In genomic region chr1:19645544-19646252, GRCh38 we compare ENCODE assay signal across 8 cellular contexts. TPM values are rescaled to one million over a fixed set of nuclear protein-coding genes. Genes with fewer than 3 reads are reported as not detected.
DNase-seq lines count a peak whose midpoint lies in the region; ATAC-seq and TF ChIP-seq lines count a peak whose summit lies in the region.

No MANE protein-coding gene starts in this region.

- CTCF ChIA-PET in CD8-positive, alpha-beta memory T cell (lab: Charles Lee), result interaction anchor here (0.9 to 6.4 kb wide), 3 partner anchors 16 to 241 kb away, joined by 3 to 40 read pairs (median 4); no protein-coding TSS in a partner anchor
- CTCF ChIA-PET in T-cell (lab: Charles Lee), result interaction anchor here in 1 of 2 donors (1.2 kb wide), 1 partner anchor 27 kb away, joined by 3 read pairs; no protein-coding TSS in a partner anchor

- TF ChIP-seq EP300 in ovary (IDR thresholded peaks at IDR 0.05), result no peak

- H3K4me3 Mint-ChIP-seq in CD8-positive, alpha-beta memory T cell, result peak overlapping the region; percentile 56 to 82 (median 68)
- peak overlapping the region; percentile 85 to 97 (median 96) for H3K4me3 Mint-ChIP-seq in T-cell

- peaks cover 27% of the 10 kb centered on the region for H3K4me1 ChIP-seq in CD8-positive, alpha-beta memory T cell (ENCODE audit: insufficient read depth, low read length)
- H3K4me1 ChIP-seq in ovary (ENCODE audit: insufficient read depth), result peaks cover 31% of the 10 kb centered on the region

- no peaks in the 10 kb centered on the region for H3K9me3 ChIP-seq in CD8-positive, alpha-beta memory T cell (ENCODE audit: low read length)
- no peaks in the 10 kb centered on the region for H3K9me3 ChIP-seq in ovary

- H3K4me1 Mint-ChIP-seq in CD8-positive, alpha-beta memory T cell, result peaks cover 17 to 48% (median 22%) of the 10 kb centered on the region in 3 donors
- peaks cover 26 to 48% (median 27%) of the 10 kb centered on the region in 3 donors for H3K4me1 Mint-ChIP-seq in T-cell

- H3K9me3 Mint-ChIP-seq in CD8-positive, alpha-beta memory T cell, result no peaks in the 10 kb centered on the region
- no peaks in the 10 kb centered on the region for H3K9me3 Mint-ChIP-seq in T-cell

- DNase-seq in CD8-positive, alpha-beta memory T cell, result no peak
- no peak for DNase-seq in T-cell
- DNase-seq in fibroblast of mammary gland (ENCODE audit: low read depth), result peak; percentile 38
- peak in 4 of 5 donors; percentile 51 to 79 (median 70) for DNase-seq in ovary
- no peak for DNase-seq in kidney glomerular epithelial cell (lab: John Stamatoyannopoulos, UW)
- no peak for DNase-seq in central memory CD4-positive, alpha-beta T cell

- peaks cover 0 to 2% (median 0%) of the 10 kb centered on the region in 3 donors for H3K36me3 Mint-ChIP-seq in CD8-positive, alpha-beta memory T cell
- H3K36me3 Mint-ChIP-seq in T-cell, result no peaks in the 10 kb centered on the region

- WGBS in ovary, 3 donors, result 4 to 17% (median 6%) methylated on average over 24 of the region's 24 CpGs

- no peak for ATAC-seq in T-cell (replicated peaks in 1 of 4)
- no peak for ATAC-seq in HG02759 (IDR thresholded peaks at IDR 0.05; ENCODE audit: unreplicated experiment)
- ATAC-seq in HG02571 (IDR thresholded peaks at IDR 0.05; ENCODE audit: unreplicated experiment), result no peak

- peaks cover 6% of the 10 kb centered on the region for H3K27me3 ChIP-seq in CD8-positive, alpha-beta memory T cell (ENCODE audit: insufficient read depth, low read length, poor library complexity, severe bottlenecking)
- H3K27me3 ChIP-seq in ovary, result no peaks in the 10 kb centered on the region

- peaks cover 19 to 23% of the 10 kb centered on the region in 2 donors for H3K27me3 Mint-ChIP-seq in CD8-positive, alpha-beta memory T cell
- H3K27me3 Mint-ChIP-seq in T-cell, result peaks cover 12 to 13% of the 10 kb centered on the region in 2 donors

- TF ChIP-seq POLR2A in ovary (IDR thresholded peaks at IDR 0.05), result no peak

- POLR2A ChIA-PET in CD8-positive, alpha-beta memory T cell (lab: Charles Lee), result interaction anchor here (2.0 kb wide), 1 partner anchor 48 kb away, joined by 22 read pairs; a partner anchor contains a TSS
- POLR2A ChIA-PET in T-cell (lab: Charles Lee), result no interaction called here

- H3K4me3 ChIP-seq in CD8-positive, alpha-beta memory T cell (ENCODE audit: low read length), result no peak overlapping the region
- H3K4me3 ChIP-seq in fibroblast of mammary gland (ENCODE audit: control insufficient read depth, low read depth, low read length) (peak overlapping the region; percentile 84), ovary (peak overlapping the region; percentile 65)

- TF ChIP-seq CTCF in fibroblast of mammary gland (conservative IDR thresholded peaks at IDR 0.05; ENCODE audit: control insufficient read depth, insufficient read depth, low read depth, low read length) (no peak), ovary (IDR thresholded peaks at IDR 0.05) (no peak)

- no peaks in the 10 kb centered on the region for H3K36me3 ChIP-seq in CD8-positive, alpha-beta memory T cell (ENCODE audit: insufficient read depth, low read length)
- no peaks in the 10 kb centered on the region for H3K36me3 ChIP-seq in ovary

- H3K27ac Mint-ChIP-seq in CD8-positive, alpha-beta memory T cell, result peak overlapping the region in 5 of 8 donors; percentile 32 to 91 (median 70)
- peak overlapping the region; percentile 15 to 44 for H3K27ac Mint-ChIP-seq in T-cell

- intact Hi-C loops in ovary (cut with DNase I), result loop anchor here (2.0 to 10.0 kb wide), 7 partner anchors 81 to 255 kb away; partner anchors contain the start of gene CAPZB (in 2 of the 4)

- no peak overlapping the region for H3K27ac ChIP-seq in CD8-positive, alpha-beta memory T cell (ENCODE audit: low read depth, low read length)
- H3K27ac ChIP-seq in ovary, result peak overlapping the region; percentile 96 to 98

RNA-seq across cellular contexts. Expression of gene NBL1, which starts 1.6 kb away (rescaled TPM):
- 10 to 100 TPM; 35.6 to 36.3 TPM for total RNA-seq in CD8-positive, alpha-beta memory T cell
- polyA plus RNA-seq in CD8-positive, alpha-beta memory T cell, result 8.1 TPM
- total RNA-seq in T-cell, result 10 to 100 TPM; 11.4 to 38.1 (median 13.7) TPM
- 100 to 1,000 TPM; 217 to 852 (median 530) TPM for total RNA-seq in ovary
- polyA plus RNA-seq in ovary, result 100 to 1,000 TPM; 127 to 525 TPM

RNA-seq across cellular contexts. Expression of gene HTR6, which starts 19.0 kb away (rescaled TPM):
- not detected for total RNA-seq in CD8-positive, alpha-beta memory T cell
- polyA plus RNA-seq in CD8-positive, alpha-beta memory T cell, result not detected
- under 1 TPM; 0.16 to 0.90 (median 0.19) TPM for total RNA-seq in T-cell
- not detected for total RNA-seq in ovary
- not detected for polyA plus RNA-seq in ovary

Comparison
In these comparisons a context has a peak if more than half of its experiments do, and no peak if none do; other contexts are left out.
1. DNase-seq: peak in fibroblast of mammary gland (single experiment) and ovary (4 of 5); none in CD8-positive, alpha-beta memory T cell (0 of 5), T-cell (0 of 34), kidney glomerular epithelial cell (single experiment) and central memory CD4-positive, alpha-beta T cell (single experiment).
2. RNA of gene NBL1, which starts 1.6 kb away (total RNA-seq): 217 to 852 TPM in ovary; 35.6 to 36.3 TPM in CD8-positive, alpha-beta memory T cell and 11.4 to 38.1 TPM in T-cell; every median in the first group is over 4 times any median in the second.